Comparison of ENCODE assay signal across 1 cellular context in genomic region chr5:172564187-172564586, GRCh38.
A peak's percentile ranks its signal among the peaks of the same experiment; 100 is the strongest.
TF ChIP-seq lines count a peak whose summit lies in the region.

No MANE protein-coding gene starts in this region.

TF ChIP-seq in HepG2, 621 proteins besides CTCF, POLR2A, EP300 and RAD21 (continued from another document and continues in another):
- TF ChIP-seq FOXP4 (CRISPR knock-in tag; IDR thresholded peaks at IDR 0.05) = peak; percentile 85
- TF ChIP-seq, protein P1, sequence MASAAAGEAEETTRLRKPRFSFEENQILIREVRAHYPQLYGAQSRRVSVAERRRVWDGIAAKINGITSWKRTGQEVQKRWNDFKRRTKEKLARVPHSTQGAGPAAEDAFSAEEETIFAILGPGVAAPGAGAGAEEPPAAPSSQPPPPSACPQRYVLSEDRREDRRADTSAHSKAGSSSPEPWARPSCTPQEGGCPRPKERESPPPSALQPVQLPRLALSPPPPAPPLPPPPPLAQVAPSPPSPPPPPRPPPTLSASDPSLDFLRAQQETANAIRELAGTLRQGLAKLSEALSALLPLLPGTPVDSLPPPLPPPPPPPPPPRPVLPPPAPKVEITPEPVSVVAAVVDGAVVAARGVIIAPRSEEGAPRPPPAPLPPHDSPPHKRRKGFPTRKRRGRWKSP (CRISPR knock-in tag; IDR thresholded peaks at IDR 0.05) = no peak
- TF ChIP-seq ZSCAN29 (CRISPR knock-in tag; conservative IDR thresholded peaks at IDR 0.05) = no peak
- TF ChIP-seq HDAC2 (CRISPR knock-in tag; IDR thresholded peaks at IDR 0.05) = peak; percentile 88
- TF ChIP-seq, protein P2, sequence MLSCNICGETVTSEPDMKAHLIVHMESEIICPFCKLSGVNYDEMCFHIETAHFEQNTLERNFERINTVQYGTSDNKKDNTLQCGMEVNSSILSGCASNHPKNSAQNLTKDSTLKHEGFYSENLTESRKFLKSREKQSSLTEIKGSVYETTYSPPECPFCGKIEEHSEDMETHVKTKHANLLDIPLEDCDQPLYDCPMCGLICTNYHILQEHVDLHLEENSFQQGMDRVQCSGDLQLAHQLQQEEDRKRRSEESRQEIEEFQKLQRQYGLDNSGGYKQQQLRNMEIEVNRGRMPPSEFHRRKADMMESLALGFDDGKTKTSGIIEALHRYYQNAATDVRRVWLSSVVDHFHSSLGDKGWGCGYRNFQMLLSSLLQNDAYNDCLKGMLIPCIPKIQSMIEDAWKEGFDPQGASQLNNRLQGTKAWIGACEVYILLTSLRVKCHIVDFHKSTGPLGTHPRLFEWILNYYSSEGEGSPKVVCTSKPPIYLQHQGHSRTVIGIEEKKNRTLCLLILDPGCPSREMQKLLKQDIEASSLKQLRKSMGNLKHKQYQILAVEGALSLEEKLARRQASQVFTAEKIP (CRISPR knock-in tag; IDR thresholded peaks at IDR 0.05; ENCODE audit: borderline replicate concordance) = no peak
- no peak for TF ChIP-seq DZIP1 (CRISPR knock-in tag; IDR thresholded peaks at IDR 0.05)
- no peak for TF ChIP-seq RBFOX2 (IDR thresholded peaks at IDR 0.05; ENCODE audit: low read depth, low read length)
- no peak for TF ChIP-seq TBL1XR1 (IDR thresholded peaks at IDR 0.05; ENCODE audit: borderline replicate concordance, low read length, partially characterized antibody)
- no peak for TF ChIP-seq XRCC5 (optimal IDR thresholded peaks at IDR 0.05; ENCODE audit: low read length)
- TF ChIP-seq TCF7L2 (IDR thresholded peaks at IDR 0.05; ENCODE audit: low read depth, low read length) = no peak
- no peak for TF ChIP-seq GTF2F1 (IDR thresholded peaks at IDR 0.05; ENCODE audit: low read length)
- TF ChIP-seq, protein P3, sequence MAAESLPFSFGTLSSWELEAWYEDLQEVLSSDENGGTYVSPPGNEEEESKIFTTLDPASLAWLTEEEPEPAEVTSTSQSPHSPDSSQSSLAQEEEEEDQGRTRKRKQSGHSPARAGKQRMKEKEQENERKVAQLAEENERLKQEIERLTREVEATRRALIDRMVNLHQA (CRISPR knock-in tag; IDR thresholded peaks at IDR 0.05) = no peak
- no peak for TF ChIP-seq ZNF792 (CRISPR knock-in tag; IDR thresholded peaks at IDR 0.05)
- TF ChIP-seq NFIC (IDR thresholded peaks at IDR 0.05; ENCODE audit: low read length) = no peak
- no peak for TF ChIP-seq DRAP1 (CRISPR knock-in tag; IDR thresholded peaks at IDR 0.05)
- no peak; the same call in 1 of the 2 replicates for TF ChIP-seq KAT2B (IDR thresholded peaks at IDR 0.05; ENCODE audit: borderline replicate concordance, low read depth, low read length)
- no peak for TF ChIP-seq IRF2 (CRISPR knock-in tag; IDR thresholded peaks at IDR 0.05)
- no peak for TF ChIP-seq GMEB2 (CRISPR knock-in tag; IDR thresholded peaks at IDR 0.05; ENCODE audit: low read depth)
- TF ChIP-seq EEA1 (CRISPR knock-in tag; IDR thresholded peaks at IDR 0.05; ENCODE audit: borderline replicate concordance) = no peak
- TF ChIP-seq PHF8 (CRISPR knock-in tag; IDR thresholded peaks at IDR 0.05) = no peak
- TF ChIP-seq ZNF350 (CRISPR knock-in tag; IDR thresholded peaks at IDR 0.05; ENCODE audit: borderline replicate concordance, low read depth) = peak; percentile 59; the same call in 1 of the 2 replicates
- TF ChIP-seq POLR2AphosphoS2 (IDR thresholded peaks at IDR 0.05; ENCODE audit: low read depth, low read length) = no peak
- no peak for TF ChIP-seq ZNF501 (CRISPR knock-in tag; IDR thresholded peaks at IDR 0.05)
- peak; percentile 68; the same call in 1 of the 2 replicates for TF ChIP-seq ZSCAN21 (CRISPR knock-in tag; IDR thresholded peaks at IDR 0.05; ENCODE audit: borderline replicate concordance)
- peak; percentile 57; the same call in 1 of the 2 replicates for TF ChIP-seq ZBTB4 (CRISPR knock-in tag; IDR thresholded peaks at IDR 0.05; ENCODE audit: borderline replicate concordance)
- peak; percentile 74; the same call in 1 of the 2 replicates for TF ChIP-seq REPIN1 (CRISPR knock-in tag; IDR thresholded peaks at IDR 0.05; ENCODE audit: borderline replicate concordance, low read depth)
- TF ChIP-seq ZSCAN20 (CRISPR knock-in tag; IDR thresholded peaks at IDR 0.05; ENCODE audit: borderline replicate concordance) = no peak
- TF ChIP-seq ZNF598 (CRISPR knock-in tag; IDR thresholded peaks at IDR 0.05; ENCODE audit: borderline replicate concordance) = no peak
- no peak for TF ChIP-seq TFDP1 (CRISPR knock-in tag; IDR thresholded peaks at IDR 0.05; ENCODE audit: borderline replicate concordance)
- TF ChIP-seq GZF1 (CRISPR knock-in tag; IDR thresholded peaks at IDR 0.05) = no peak
- TF ChIP-seq GFI1 (CRISPR knock-in tag; IDR thresholded peaks at IDR 0.05; ENCODE audit: borderline replicate concordance) = no peak
- TF ChIP-seq ZNF749 (CRISPR knock-in tag; IDR thresholded peaks at IDR 0.05; ENCODE audit: borderline replicate concordance) = no peak
- TF ChIP-seq, protein P4, sequence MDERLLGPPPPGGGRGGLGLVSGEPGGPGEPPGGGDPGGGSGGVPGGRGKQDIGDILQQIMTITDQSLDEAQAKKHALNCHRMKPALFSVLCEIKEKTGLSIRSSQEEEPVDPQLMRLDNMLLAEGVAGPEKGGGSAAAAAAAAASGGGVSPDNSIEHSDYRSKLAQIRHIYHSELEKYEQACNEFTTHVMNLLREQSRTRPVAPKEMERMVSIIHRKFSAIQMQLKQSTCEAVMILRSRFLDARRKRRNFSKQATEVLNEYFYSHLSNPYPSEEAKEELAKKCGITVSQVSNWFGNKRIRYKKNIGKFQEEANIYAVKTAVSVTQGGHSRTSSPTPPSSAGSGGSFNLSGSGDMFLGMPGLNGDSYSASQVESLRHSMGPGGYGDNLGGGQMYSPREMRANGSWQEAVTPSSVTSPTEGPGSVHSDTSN (CRISPR knock-in tag; IDR thresholded peaks at IDR 0.05) = no peak
- TF ChIP-seq ZNF678 (CRISPR knock-in tag; IDR thresholded peaks at IDR 0.05) = no peak
- TF ChIP-seq ZNF891 (CRISPR knock-in tag; IDR thresholded peaks at IDR 0.05) = no peak
- TF ChIP-seq ZNF570 (CRISPR knock-in tag; IDR thresholded peaks at IDR 0.05; ENCODE audit: borderline replicate concordance) = no peak
- 0 out of 2 replicates have a peak, but pooled peaks have one; percentile 34 for TF ChIP-seq CBX5 (CRISPR knock-in tag; IDR thresholded peaks at IDR 0.05; ENCODE audit: borderline replicate concordance)
- TF ChIP-seq ZMAT3 (CRISPR knock-in tag; conservative IDR thresholded peaks at IDR 0.05) = 0 out of 2 replicates have a peak, but pooled peaks have one; percentile 51
- TF ChIP-seq ZNF558 (CRISPR knock-in tag; IDR thresholded peaks at IDR 0.05; ENCODE audit: borderline replicate concordance) = no peak
- TF ChIP-seq, protein P5, sequence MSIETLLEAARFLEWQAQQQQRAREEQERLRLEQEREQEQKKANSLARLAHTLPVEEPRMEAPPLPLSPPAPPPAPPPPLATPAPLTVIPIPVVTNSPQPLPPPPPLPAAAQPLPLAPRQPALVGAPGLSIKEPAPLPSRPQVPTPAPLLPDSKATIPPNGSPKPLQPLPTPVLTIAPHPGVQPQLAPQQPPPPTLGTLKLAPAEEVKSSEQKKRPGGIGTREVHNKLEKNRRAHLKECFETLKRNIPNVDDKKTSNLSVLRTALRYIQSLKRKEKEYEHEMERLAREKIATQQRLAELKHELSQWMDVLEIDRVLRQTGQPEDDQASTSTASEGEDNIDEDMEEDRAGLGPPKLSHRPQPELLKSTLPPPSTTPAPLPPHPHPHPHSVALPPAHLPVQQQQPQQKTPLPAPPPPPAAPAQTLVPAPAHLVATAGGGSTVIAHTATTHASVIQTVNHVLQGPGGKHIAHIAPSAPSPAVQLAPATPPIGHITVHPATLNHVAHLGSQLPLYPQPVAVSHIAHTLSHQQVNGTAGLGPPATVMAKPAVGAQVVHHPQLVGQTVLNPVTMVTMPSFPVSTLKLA (IDR thresholded peaks at IDR 0.05) = peak; percentile 40; the same call in 1 of the 2 replicates
